Comparison of ENCODE assay signal across 9 cellular contexts in genomic region chr3:134651347-134652041, GRCh38. TPM values are rescaled to one million over a fixed set of nuclear protein-coding genes. Genes with fewer than 3 reads are reported as not detected.
DNase-seq lines count a peak whose midpoint lies in the region; FAIRE-seq and TF ChIP-seq lines count a peak whose summit lies in the region.
"Had no signal": no experiment of that assay in that cellular context is flagged by ENCODE, and none has a peak within 500 bp of the region (broad histone marks: within the 10 kb centered on the region; RNA-seq: fewer than 3 reads in every experiment).

No MANE protein-coding gene starts in this region.

- FAIRE-seq in kidney (lab: Jason Lieb, UNC) (no peak), GM12892 (lab: Jason Lieb, UNC) (no peak)

- no peaks in the 10 kb centered on the region for H3K4me1 ChIP-seq in HEK293 (ENCODE audit: control insufficient read depth, insufficient read depth, low read length)
- peaks cover 0 to 2% of the 10 kb centered on the region in 2 donors for H3K4me1 ChIP-seq in kidney (ENCODE audit: control insufficient read depth in 1 of 2, insufficient read depth in 1 of 2, low read depth in 1 of 2, low read length in 2 of 2)
- peaks cover 0 to 19% (median 13%) of the 10 kb centered on the region in 6 donors for H3K4me1 ChIP-seq in spleen

- TF ChIP-seq CTCF in HEK293 (tag by site-specific recombination; IDR thresholded peaks at IDR 0.05) (no peak), cardiac fibroblast (IDR thresholded peaks at IDR 0.05; ENCODE audit: low read depth, low read length) (no peak), kidney (IDR thresholded peaks at IDR 0.05; ENCODE audit: borderline replicate concordance, extremely low read depth, insufficient read depth) (no peak), spleen (IDR thresholded peaks at IDR 0.05 in 8 of 11, conservative IDR thresholded peaks at IDR 0.05 in 3 of 11) (no peak)

- 18 to 25% (median 21%) methylated on average over 16 to 17 of the region's 17 CpGs for WGBS in spleen, 5 donors

- TF ChIP-seq POLR2A in spleen (IDR thresholded peaks at IDR 0.05) = no peak
- TF ChIP-seq POLR2A in GM12892 (IDR thresholded peaks at IDR 0.05; ENCODE audit: low read depth, low read length) = no peak

- peak; percentile 48 to 69 for DNase-seq in cardiac fibroblast (ENCODE audit: low read depth in 2 of 2)
- DNase-seq in kidney = no peak
- no peak for DNase-seq in spleen
- no peak for DNase-seq in NCI-H2196 (lab: John Stamatoyannopoulos, UW; ENCODE audit: unreplicated experiment)
- DNase-seq in activated CD4-positive, CD25-positive, alpha-beta regulatory T cell (lab: John Stamatoyannopoulos, UW) = no peak
- no peak for DNase-seq in dedifferentiated amniotic fluid mesenchymal stem cell (ENCODE audit: extremely low spot score)
- DNase-seq in GM12892 (ENCODE audit: insufficient read length) = no peak
- DNase-seq: activated naive CD4-positive, alpha-beta T cell had no signal

- H3K27ac ChIP-seq in HEK293 (ENCODE audit: extremely low read depth, low read depth, low read length) = no peak overlapping the region
- H3K27ac ChIP-seq in kidney (ENCODE audit: low read depth in 2 of 2, low read length in 2 of 2) = peak overlapping the region; percentile 26 to 41
- H3K27ac ChIP-seq in spleen = no peak overlapping the region

- peaks cover 0 to 48% (median 12%) of the 10 kb centered on the region in 7 donors for H3K27me3 ChIP-seq in spleen (replicated peaks in 1 of 7)

- intact Hi-C loops in kidney (cut with DNase I) (no loop called here), spleen (cut with DNase I; ENCODE audit: low total_unique reads) (no loop called here)

- H3K9ac ChIP-seq in kidney (ENCODE audit: low read length in 2 of 2) = peak overlapping the region in 1 of 2 donors; percentile 37

- CTCF ChIA-PET in HEK293 (lab: Yijun Ruan, JAX) = interaction anchor here (0.6 to 1.0 kb wide), 2 partner anchors 30 to 48 kb away, joined by 3 to 4 read pairs; no protein-coding TSS in a partner anchor

- H3K36me3 ChIP-seq in HEK293 (ENCODE audit: control insufficient read depth in 2 of 2, insufficient read depth in 1 of 2, low read length in 2 of 2) (no peaks in the 10 kb centered on the region), kidney (ENCODE audit: control insufficient read depth in 1 of 2, insufficient read depth in 2 of 2, low read length in 2 of 2) (no peaks in the 10 kb centered on the region), spleen (no peaks in the 10 kb centered on the region)

- POLR2A ChIA-PET in HEK293 (lab: Yijun Ruan, JAX) = no interaction called here

- peak overlapping the region; percentile 30 for H3K4me3 ChIP-seq in HEK293 (ENCODE audit: low read depth, low read length)
- peak overlapping the region; percentile 40 to 57 for H3K4me3 ChIP-seq in cardiac fibroblast (replicated peaks in 1 of 2; ENCODE audit: low read depth in 2 of 2, low read length in 2 of 2)
- peak overlapping the region; percentile 54 to 74 for H3K4me3 ChIP-seq in kidney (ENCODE audit: low read length in 2 of 2)
- H3K4me3 ChIP-seq in spleen = peak overlapping the region in 7 of 8 donors; percentile 25 to 63 (median 35)

- no peaks in the 10 kb centered on the region for H3K9me3 ChIP-seq in HEK293 (ENCODE audit: control insufficient read depth, insufficient read depth, low read depth, low read length)
- no peaks in the 10 kb centered on the region for H3K9me3 ChIP-seq in kidney (ENCODE audit: control insufficient read depth in 1 of 2, low read length in 2 of 2)
- H3K9me3 ChIP-seq in spleen = no peaks in the 10 kb centered on the region

TF ChIP-seq in HEK293, 187 proteins besides CTCF, POLR2A, EP300 and RAD21:
- TF ChIP-seq GLIS1 (tag by site-specific recombination; IDR thresholded peaks at IDR 0.05) (0 out of 2 replicates have a peak, but pooled peaks have one; percentile 16), ZNF544 (tag by site-specific recombination; IDR thresholded peaks at IDR 0.05) (no peak), ZNF518A (tag by site-specific recombination; conservative IDR thresholded peaks at IDR 0.05; ENCODE audit: low read depth) (no peak), ZNF558 (tag by site-specific recombination; IDR thresholded peaks at IDR 0.05) (no peak), KLF1 (tag by site-specific recombination; IDR thresholded peaks at IDR 0.05) (no peak), ZNF423 (tag by site-specific recombination; IDR thresholded peaks at IDR 0.05) (no peak), GLI2 (tag by site-specific recombination; IDR thresholded peaks at IDR 0.05; ENCODE audit: borderline replicate concordance, low read depth) (no peak), EGR2 (tag by site-specific recombination; IDR thresholded peaks at IDR 0.05; ENCODE audit: low read depth) (no peak), ELK4 (IDR thresholded peaks at IDR 0.05; ENCODE audit: borderline replicate concordance, low read depth, low read length) (no peak)

RNA-seq across cellular contexts. Expression of gene KY, which starts 0.7 kb away (rescaled TPM):
- total RNA-seq in kidney = 0.50 TPM
- 0.69 TPM for polyA plus RNA-seq in kidney (ENCODE audit: insufficient read depth, low read depth, low replicate concordance)
- total RNA-seq in spleen = under 1 TPM in 1 of 7 donors, not detected in 6; 0.17 TPM
- polyA plus RNA-seq in spleen = not detected
- not detected for polyA plus RNA-seq in GM12892 (2012; ENCODE audit: missing spikeins)

Comparison
In these comparisons a context has a peak if more than half of its experiments do, and no peak if none do; other contexts are left out.
1. H3K27ac ChIP-seq: peak in kidney (2 of 2); none in HEK293 (single experiment) and spleen (0 of 8).
2. DNase-seq: peak in cardiac fibroblast (2 of 2); none in kidney (single experiment), spleen (single experiment), NCI-H2196 (single experiment), activated CD4-positive, CD25-positive, alpha-beta regulatory T cell (0 of 4), dedifferentiated amniotic fluid mesenchymal stem cell (single experiment) and GM12892 (single experiment).
3. Peak in every context shown above with its lines, with median percentiles within 50 percentile points of each other: H3K4me3 ChIP-seq.